Comparison of ENCODE assay signal across 1 cellular context in the genomic region with DNA sequence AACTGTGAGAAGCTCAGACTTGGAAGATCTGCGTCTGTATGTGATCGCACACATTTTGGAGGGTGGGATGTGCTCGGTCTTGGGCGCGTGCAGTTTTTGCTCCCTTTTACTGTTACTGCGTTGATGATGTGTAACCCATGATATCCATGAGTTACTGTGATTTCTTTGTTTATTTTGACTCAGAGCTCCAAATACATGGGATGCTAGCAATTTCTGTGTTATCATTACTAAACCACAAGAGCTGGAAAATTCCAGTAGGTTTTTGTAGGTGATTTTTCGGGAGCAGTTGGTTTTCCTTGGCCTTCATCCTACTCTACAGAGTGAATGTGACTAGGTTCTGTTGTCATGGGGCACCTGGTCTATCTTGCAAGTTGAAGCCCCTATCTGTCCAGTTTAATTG.
TF ChIP-seq lines count a peak whose summit lies in the region.

No MANE protein-coding gene starts in this region.

TF ChIP-seq in GM12878, 131 proteins besides CTCF, POLR2A, EP300 and RAD21 (continued from another document):
- TF ChIP-seq ZNF274 (IDR thresholded peaks at IDR 0.05; ENCODE audit: insufficient read depth, insufficient read length) (no peak), MYB (IDR thresholded peaks at IDR 0.05; ENCODE audit: borderline replicate concordance, low read depth, low read length) (no peak)
